18 cellular contexts compared by ENCODE assay signal in the genomic region with DNA sequence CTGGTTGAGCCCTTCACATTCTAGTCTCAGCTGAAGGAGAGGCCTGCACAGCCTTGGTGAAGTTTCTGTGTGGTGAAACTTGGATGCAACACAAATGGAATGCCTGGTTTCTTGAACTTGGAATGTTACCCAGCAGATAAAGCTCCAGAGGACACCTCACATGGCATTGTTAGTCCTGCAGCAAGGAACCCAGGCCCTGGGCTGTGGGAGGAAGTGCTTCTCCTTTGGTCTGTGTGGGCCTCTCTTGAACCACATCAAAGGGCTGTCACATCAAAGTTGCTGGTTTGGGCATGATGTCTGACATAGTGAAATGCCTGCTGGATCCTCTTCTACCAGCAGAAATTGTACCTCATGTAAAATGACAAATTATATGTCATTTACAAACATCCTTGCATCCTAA.
DNase-seq lines count a peak whose midpoint lies in the region; ATAC-seq and TF ChIP-seq lines count a peak whose summit lies in the region.
"Had no signal": no experiment of that assay in that cellular context is flagged by ENCODE, and none has a peak within 500 bp of the region (broad histone marks: within the 10 kb centered on the region; RNA-seq: fewer than 3 reads in every experiment).

No MANE protein-coding gene starts in this region.

- TF ChIP-seq CTCF in GM20000 (IDR thresholded peaks at IDR 0.05; ENCODE audit: extremely low read depth, missing control alignments) (no peak), KMS-11 (conservative IDR thresholded peaks at IDR 0.05; ENCODE audit: low read depth, low read length) (no peak), ascending aorta (IDR thresholded peaks at IDR 0.05) (no peak), esophagus squamous epithelium (IDR thresholded peaks at IDR 0.05) (no peak), WTC11 (IDR thresholded peaks at IDR 0.05) (no peak)

- no peak overlapping the region for H3K9ac ChIP-seq in KMS-11

- H3K27me3 Mint-ChIP-seq in WTC11 (ENCODE audit: low read depth): no peaks in the 10 kb centered on the region

- no peaks in the 10 kb centered on the region for H3K9me3 ChIP-seq in ascending aorta
- no peaks in the 10 kb centered on the region for H3K9me3 ChIP-seq in esophagus squamous epithelium
- H3K9me3 ChIP-seq: heart left ventricle, upper lobe of left lung had no signal

- H3K4me3 ChIP-seq in KMS-11 (IDR thresholded peaks at IDR 0.05; ENCODE audit: insufficient read depth, low read depth, low read length): no peak overlapping the region
- no peak overlapping the region for H3K4me3 ChIP-seq in ascending aorta
- no peak overlapping the region for H3K4me3 ChIP-seq in esophagus squamous epithelium
- H3K4me3 ChIP-seq: heart left ventricle, upper lobe of left lung had no signal

- H3K36me3 ChIP-seq in KMS-11 (ENCODE audit: insufficient read depth) (no peaks in the 10 kb centered on the region), ascending aorta (no peaks in the 10 kb centered on the region), esophagus squamous epithelium (no peaks in the 10 kb centered on the region)
- H3K36me3 ChIP-seq: heart left ventricle, upper lobe of left lung had no signal

- H3K4me1 Mint-ChIP-seq in WTC11: peaks cover 26% of the 10 kb centered on the region

- H3K27ac Mint-ChIP-seq in WTC11: no peak overlapping the region
- H3K27ac Mint-ChIP-seq: activated naive CD4-positive, alpha-beta T cell treated with anti-CD3 and anti-CD28 coated beads, Interleukin-2, amount 50 U/mL, for 72 hours; nephron progenitor cell had no signal

- H3K27me3 ChIP-seq in KMS-11 (ENCODE audit: insufficient read depth, low read depth): no peaks in the 10 kb centered on the region
- H3K27me3 ChIP-seq in ascending aorta: no peaks in the 10 kb centered on the region
- no peaks in the 10 kb centered on the region for H3K27me3 ChIP-seq in esophagus squamous epithelium
- H3K27me3 ChIP-seq: heart left ventricle, upper lobe of left lung had no signal

- TF ChIP-seq POLR2A in esophagus squamous epithelium (IDR thresholded peaks at IDR 0.05): no peak

- H3K79me2 ChIP-seq in KMS-11 (ENCODE audit: insufficient read depth, low read depth): no peaks in the 10 kb centered on the region

- intact Hi-C loops in ascending aorta (cut with DNase I) (no loop called here), esophagus squamous epithelium (cut with DNase I) (no loop called here)

- POLR2A ChIA-PET in WTC11 (lab: Charles Lee): no interaction called here

- CTCF ChIA-PET in WTC11 (lab: Charles Lee): no interaction called here

- no peak for ATAC-seq in WTC11
- ATAC-seq: heart left ventricle, Panc1, SK-N-SH treated with all-trans-retinoic acid at 6 μM for 48 hours had no signal

- H4K20me1 ChIP-seq in KMS-11 (ENCODE audit: insufficient read depth): no peaks in the 10 kb centered on the region

- no peak overlapping the region for H3K4me3 Mint-ChIP-seq in WTC11
- H3K4me3 Mint-ChIP-seq: nephron progenitor cell had no signal

- H3K4me2 ChIP-seq in KMS-11: 0 out of 2 replicates have a peak overlapping the region, but pooled peaks have one; percentile 23

- DNase-seq in EH (ENCODE audit: low read depth) (peak; percentile 31), GM20000 (ENCODE audit: low spot score) (peak; percentile 13), astrocyte of the hippocampus (ENCODE audit: low read depth, low spot score) (peak; percentile 57), ascending aorta (ENCODE audit: low spot score in 2 of 2) (no peak), esophagus squamous epithelium (lab: John Stamatoyannopoulos, UW) (no peak), WTC11 (ENCODE audit: low spot score) (no peak)
- DNase-seq: activated CD8-positive, alpha-beta memory T cell treated with anti-CD3 and anti-CD28 coated beads, Interleukin-2, amount 50 U/mL, for 48 hours; heart left ventricle; mesenchymal stem cell; NCI-H748 treated with DMSO at 0.1 percent for 48 hours; nephron progenitor cell; stimulated activated naive CD4-positive, alpha-beta T cell treated with Interleukin-2 at 50 U/mL for 16 hours; upper lobe of left lung had no signal

- H3K4me1 ChIP-seq in KMS-11 (ENCODE audit: low read depth, poor library complexity, severe bottlenecking) (peaks cover 12% of the 10 kb centered on the region), ascending aorta (no peaks in the 10 kb centered on the region), esophagus squamous epithelium (no peaks in the 10 kb centered on the region)
- H3K4me1 ChIP-seq: upper lobe of left lung had no signal

- no peak overlapping the region for H2AFZ ChIP-seq in KMS-11 (ENCODE audit: low read depth)

- no peaks in the 10 kb centered on the region for H3K9me3 Mint-ChIP-seq in WTC11
- H3K9me3 Mint-ChIP-seq: activated naive CD4-positive, alpha-beta T cell treated with anti-CD3 and anti-CD28 coated beads, Interleukin-2, amount 50 U/mL, for 72 hours; nephron progenitor cell had no signal

- H3K27ac ChIP-seq in KMS-11 (no peak overlapping the region), ascending aorta (no peak overlapping the region), esophagus squamous epithelium (no peak overlapping the region)
- H3K27ac ChIP-seq: upper lobe of left lung, VCaP had no signal

- H3K36me3 Mint-ChIP-seq in WTC11: no peaks in the 10 kb centered on the region
- H3K36me3 Mint-ChIP-seq: activated naive CD4-positive, alpha-beta T cell treated with anti-CD3 and anti-CD28 coated beads, Interleukin-2, amount 50 U/mL, for 72 hours had no signal

TF ChIP-seq in WTC11, 78 proteins besides CTCF, POLR2A, EP300 and RAD21:
- TF ChIP-seq SP1 (CRISPR knock-in tag; conservative IDR thresholded peaks at IDR 0.05): no peak
- no peak for TF ChIP-seq PRRX2 (CRISPR knock-in tag; IDR thresholded peaks at IDR 0.05)
- no peak for TF ChIP-seq ZNF416 (CRISPR knock-in tag; IDR thresholded peaks at IDR 0.05)

Comparison
In these comparisons a context has a peak if more than half of its experiments do, and no peak if none do; other contexts are left out.
1. DNase-seq: peak in EH (single experiment), GM20000 (single experiment) and astrocyte of the hippocampus (single experiment); none in ascending aorta (0 of 2), esophagus squamous epithelium (single experiment) and WTC11 (single experiment).